Comparison of ENCODE assay signal across 9 cellular contexts in the genomic region with DNA sequence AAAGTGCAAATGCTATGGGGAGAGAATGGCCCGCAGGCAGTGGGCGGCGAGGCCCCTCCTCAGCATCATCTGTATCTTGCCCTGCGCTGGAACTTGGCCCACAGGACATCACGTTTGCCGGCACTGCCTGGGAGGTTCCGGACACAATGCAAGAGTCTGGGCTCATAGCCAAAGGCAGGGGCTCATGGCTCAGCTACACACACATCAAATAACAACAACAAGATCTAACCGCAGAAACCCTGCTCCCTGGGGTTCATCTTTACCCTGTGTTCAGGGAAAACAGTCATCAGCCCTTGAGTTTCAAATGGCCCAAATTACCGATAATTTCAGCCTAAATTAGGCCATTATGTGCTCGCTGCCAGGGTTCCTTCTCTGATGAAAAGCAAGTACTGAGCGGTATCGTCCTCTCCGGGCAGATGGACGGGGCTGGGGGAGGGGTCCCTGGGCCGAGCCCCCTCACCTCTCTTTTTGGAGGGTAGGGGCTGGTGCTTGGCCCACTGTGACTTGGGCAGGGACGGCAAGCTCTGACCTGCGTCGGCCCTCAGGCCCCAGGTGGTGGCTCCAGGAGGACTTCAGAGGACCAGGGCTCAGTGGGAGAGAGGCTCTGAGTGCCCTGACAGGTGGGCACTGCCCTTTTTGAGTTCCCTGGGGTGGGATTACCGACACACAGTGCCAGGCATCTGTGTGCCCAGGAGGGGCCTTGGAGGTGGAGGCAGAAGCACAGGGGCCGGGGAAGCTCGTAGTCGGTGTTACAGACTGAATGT. TPM values are rescaled to one million over a fixed set of nuclear protein-coding genes. Genes with fewer than 3 reads are reported as not detected.
DNase-seq lines count a peak whose midpoint lies in the region; ATAC-seq and TF ChIP-seq lines count a peak whose summit lies in the region.
"Had no signal": no experiment of that assay in that cellular context is flagged by ENCODE, and none has a peak within 500 bp of the region (broad histone marks: within the 10 kb centered on the region; RNA-seq: fewer than 3 reads in every experiment).

No MANE protein-coding gene starts in this region.

- H3K27ac Mint-ChIP-seq in stimulated activated effector memory CD8-positive, alpha-beta T cell treated with anti-CD3 and anti-CD28 coated beads, Interleukin-12 subunit alpha, Interleukin-12 subunit beta, amount 100 ng/mL, for 72 hours: no peak overlapping the region

- H3K9me3 Mint-ChIP-seq in stimulated activated effector memory CD8-positive, alpha-beta T cell treated with anti-CD3 and anti-CD28 coated beads, Interleukin-12 subunit alpha, Interleukin-12 subunit beta, amount 100 ng/mL, for 72 hours: no peaks in the 10 kb centered on the region

- ATAC-seq in SK-N-SH treated with all-trans-retinoic acid at 6 μM for 48 hours (peak; percentile 88), heart left ventricle (peak; percentile 68 to 91 (median 82))
- ATAC-seq in stimulated activated effector memory CD8-positive, alpha-beta T cell treated with anti-CD3 and anti-CD28 coated beads, Interleukin-12 subunit alpha, Interleukin-12 subunit beta, amount 100 ng/mL, for 72 hours: no peak

- TF ChIP-seq CTCF in heart left ventricle (IDR thresholded peaks at IDR 0.05) (no peak), testis (IDR thresholded peaks at IDR 0.05) (no peak), WERI-Rb-1 (IDR thresholded peaks at IDR 0.05; ENCODE audit: low read depth, low read length) (no peak)

- TF ChIP-seq POLR2A in heart left ventricle (IDR thresholded peaks at IDR 0.05) (no peak), testis (IDR thresholded peaks at IDR 0.05) (no peak)

- H3K27me3 ChIP-seq in heart left ventricle (peaks cover 0 to 13% (median 0%) of the 10 kb centered on the region in 9 donors), testis (no peaks in the 10 kb centered on the region), WERI-Rb-1 (ENCODE audit: insufficient read depth, low read depth, severe bottlenecking) (no peaks in the 10 kb centered on the region)

- intact Hi-C loops in heart left ventricle (cut with DNase I): no loop called here
- intact Hi-C loops in testis (cut with DNase I; ENCODE audit: low total_unique reads): no loop called here

- no peaks in the 10 kb centered on the region for H3K36me3 Mint-ChIP-seq in stimulated activated effector memory CD8-positive, alpha-beta T cell treated with anti-CD3 and anti-CD28 coated beads, Interleukin-12 subunit alpha, Interleukin-12 subunit beta, amount 100 ng/mL, for 72 hours

- TF ChIP-seq RAD21 in Ishikawa (IDR thresholded peaks at IDR 0.05; ENCODE audit: low read depth): peak; percentile 7; the same call in 1 of the 2 replicates

- TF ChIP-seq EP300 in Ishikawa (IDR thresholded peaks at IDR 0.05; ENCODE audit: borderline replicate concordance): no peak; the same call in 1 of the 2 replicates

- H3K4me1 Mint-ChIP-seq in stimulated activated effector memory CD8-positive, alpha-beta T cell treated with anti-CD3 and anti-CD28 coated beads, Interleukin-12 subunit alpha, Interleukin-12 subunit beta, amount 100 ng/mL, for 72 hours: no peaks in the 10 kb centered on the region

- peaks cover 0 to 11% (median 8%) of the 10 kb centered on the region in 12 donors for H3K4me1 ChIP-seq in heart left ventricle
- H3K4me1 ChIP-seq in testis: peaks cover 11% of the 10 kb centered on the region

- H3K36me3 ChIP-seq in heart left ventricle: no peaks in the 10 kb centered on the region
- H3K36me3 ChIP-seq in testis (ENCODE audit: low read depth, missing control alignments): no peaks in the 10 kb centered on the region
- H3K36me3 ChIP-seq in WERI-Rb-1: no peaks in the 10 kb centered on the region
- H3K36me3 ChIP-seq: thoracic aorta had no signal

- H3K9me3 ChIP-seq in heart left ventricle: peaks cover 0 to 12% (median 3%) of the 10 kb centered on the region in 12 donors
- no peaks in the 10 kb centered on the region for H3K9me3 ChIP-seq in testis
- H3K9me3 ChIP-seq in WERI-Rb-1 (ENCODE audit: severe bottlenecking): peaks cover 6% of the 10 kb centered on the region
- H3K9me3 ChIP-seq: thoracic aorta had no signal

- peak overlapping the region in 1 of 12 donors; percentile 18 for H3K27ac ChIP-seq in heart left ventricle
- peak overlapping the region; percentile 31 to 41 for H3K27ac ChIP-seq in testis
- no peak overlapping the region for H3K27ac ChIP-seq in WERI-Rb-1
- H3K27ac ChIP-seq: thoracic aorta had no signal

- H3K4me3 ChIP-seq in heart left ventricle: no peak overlapping the region
- H3K4me3 ChIP-seq in testis: no peak overlapping the region
- H3K4me3 ChIP-seq in WERI-Rb-1 (ENCODE audit: low read depth, low read length): no peak overlapping the region
- H3K4me3 ChIP-seq: thoracic aorta had no signal

- DNase-seq in heart left ventricle (peak; percentile 66 to 88 (median 80)), testis (peak; percentile 92), NCI-H524 treated with DMSO at 0.1 percent for 48 hours (lab: John Stamatoyannopoulos, UW) (no peak), WERI-Rb-1 (no peak)
- no peak for DNase-seq in stimulated activated CD8-positive, alpha-beta memory T cell treated with anti-CD3 and anti-CD28 coated beads, Interleukin-4, amount 100 ng/mL, for 48 hours
- no peak for DNase-seq in stimulated activated effector memory CD8-positive, alpha-beta T cell treated with anti-CD3 and anti-CD28 coated beads, Interleukin-12 subunit alpha, Interleukin-12 subunit beta, amount 100 ng/mL, for 72 hours (ENCODE audit: low spot score in 2 of 2)

- no peak overlapping the region for H3K4me3 Mint-ChIP-seq in stimulated activated effector memory CD8-positive, alpha-beta T cell treated with anti-CD3 and anti-CD28 coated beads, Interleukin-12 subunit alpha, Interleukin-12 subunit beta, amount 100 ng/mL, for 72 hours

- 34 to 44% (median 40%) methylated on average over 17 to 22 of the region's 22 CpGs for WGBS in heart left ventricle, 4 donors
- 53 to 58% methylated on average over 16 to 22 of the region's 22 CpGs for WGBS in testis, 2 donors

TF ChIP-seq in Ishikawa, 13 proteins besides CTCF, POLR2A, EP300 and RAD21 (continues in another document):
- TF ChIP-seq USF1 (IDR thresholded peaks at IDR 0.05): no peak
- TF ChIP-seq CEBPB (IDR thresholded peaks at IDR 0.05): no peak
- TF ChIP-seq CREB1 (IDR thresholded peaks at IDR 0.05; ENCODE audit: low read depth): no peak

TF ChIP-seq in SK-N-SH treated with all-trans-retinoic acid at 6 μM for 48 hours, 23 proteins besides CTCF, POLR2A, EP300 and RAD21:
- TF ChIP-seq PPARA (CRISPR knock-in tag; IDR thresholded peaks at IDR 0.05; ENCODE audit: borderline replicate concordance): no peak
- no peak for TF ChIP-seq BACH2 (CRISPR knock-in tag; IDR thresholded peaks at IDR 0.05; ENCODE audit: borderline replicate concordance)
- no peak for TF ChIP-seq CREB5 (CRISPR knock-in tag; IDR thresholded peaks at IDR 0.05; ENCODE audit: low read depth)
- TF ChIP-seq ZNF8 (CRISPR knock-in tag; IDR thresholded peaks at IDR 0.05): no peak
- TF ChIP-seq, protein P1, sequence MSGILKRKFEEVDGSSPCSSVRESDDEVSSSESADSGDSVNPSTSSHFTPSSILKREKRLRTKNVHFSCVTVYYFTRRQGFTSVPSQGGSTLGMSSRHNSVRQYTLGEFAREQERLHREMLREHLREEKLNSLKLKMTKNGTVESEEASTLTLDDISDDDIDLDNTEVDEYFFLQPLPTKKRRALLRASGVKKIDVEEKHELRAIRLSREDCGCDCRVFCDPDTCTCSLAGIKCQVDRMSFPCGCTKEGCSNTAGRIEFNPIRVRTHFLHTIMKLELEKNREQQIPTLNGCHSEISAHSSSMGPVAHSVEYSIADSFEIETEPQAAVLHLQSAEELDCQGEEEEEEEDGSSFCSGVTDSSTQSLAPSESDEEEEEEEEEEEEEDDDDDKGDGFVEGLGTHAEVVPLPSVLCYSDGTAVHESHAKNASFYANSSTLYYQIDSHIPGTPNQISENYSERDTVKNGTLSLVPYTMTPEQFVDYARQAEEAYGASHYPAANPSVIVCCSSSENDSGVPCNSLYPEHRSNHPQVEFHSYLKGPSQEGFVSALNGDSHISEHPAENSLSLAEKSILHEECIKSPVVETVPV (CRISPR knock-in tag; IDR thresholded peaks at IDR 0.05): no peak
- no peak for TF ChIP-seq ZNF565 (CRISPR knock-in tag; conservative IDR thresholded peaks at IDR 0.05; ENCODE audit: low read depth)
- peak; percentile 30; the same call in 1 of the 2 replicates for TF ChIP-seq TCF4 (CRISPR knock-in tag; IDR thresholded peaks at IDR 0.05; ENCODE audit: borderline replicate concordance)

RNA-seq across cellular contexts. Expression of gene GAL, which starts 25.0 kb away (rescaled TPM):
- 1 to 10 TPM in 2 of 9 donors, under 1 TPM in 2, not detected in 5; 0.35 to 2.7 (median 0.73) TPM for total RNA-seq in heart left ventricle
- 1 to 10 TPM in 1 of 2 donors, not detected in 1; 7.0 TPM for polyA plus RNA-seq in heart left ventricle
- 1 to 10 TPM in 1 of 2 donors, not detected in 1; 1.1 TPM for total RNA-seq in testis
- 1.3 TPM for polyA plus RNA-seq in testis (ENCODE audit: insufficient read depth, low read depth, low replicate concordance)
- total RNA-seq: thoracic aorta had no signal

Comparison
In these comparisons a context has a peak if more than half of its experiments do, and no peak if none do; other contexts are left out.
1. DNase-seq: peak in heart left ventricle (5 of 5) and testis (single experiment); none in NCI-H524 treated with DMSO at 0.1 percent for 48 hours (single experiment), WERI-Rb-1 (single experiment), stimulated activated CD8-positive, alpha-beta memory T cell treated with anti-CD3 and anti-CD28 coated beads, Interleukin-4, amount 100 ng/mL, for 48 hours (single experiment) and stimulated activated effector memory CD8-positive, alpha-beta T cell treated with anti-CD3 and anti-CD28 coated beads, Interleukin-12 subunit alpha, Interleukin-12 subunit beta, amount 100 ng/mL, for 72 hours (0 of 2).